In the genomic region with DNA sequence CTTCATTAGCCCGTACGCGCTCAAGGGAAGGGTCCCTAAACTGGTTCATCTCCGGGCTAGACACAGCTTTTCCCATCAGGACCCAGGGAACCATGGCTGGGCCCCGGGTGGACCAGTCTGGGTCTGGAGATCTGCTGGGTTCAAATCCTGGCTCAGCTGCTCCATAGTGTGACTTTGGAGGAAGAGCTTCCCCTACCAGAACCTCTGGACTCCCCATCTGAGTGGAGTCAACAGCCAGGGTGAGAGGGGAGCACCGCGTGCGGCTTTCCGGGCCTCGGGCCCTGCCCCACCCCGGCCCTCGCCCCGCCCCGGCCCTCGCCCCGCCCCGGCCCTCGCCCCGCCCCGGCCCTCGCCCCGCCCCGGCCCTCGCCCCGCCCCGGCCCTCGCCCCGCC, we compare ENCODE assay signal across 8 cellular contexts. TPM values are rescaled to one million over a fixed set of nuclear protein-coding genes. Genes with fewer than 3 reads are reported as not detected.
DNase-seq lines count a peak whose midpoint lies in the region; ATAC-seq and TF ChIP-seq lines count a peak whose summit lies in the region.

No MANE protein-coding gene starts in this region.

- H3K4me1 ChIP-seq in mammary epithelial cell (ENCODE audit: insufficient read depth, low read length) = peaks cover 5% of the 10 kb centered on the region

- H2AFZ ChIP-seq in mammary epithelial cell (ENCODE audit: low read depth, low read length) = peak overlapping the region; percentile 89

- H3K27ac Mint-ChIP-seq in CD4-positive, alpha-beta T cell = peak overlapping the region; percentile 74
- peak overlapping the region in 9 of 10 donors; percentile 53 to 89 (median 79) for H3K27ac Mint-ChIP-seq in naive thymus-derived CD8-positive, alpha-beta T cell

- no peaks in the 10 kb centered on the region for H3K27me3 Mint-ChIP-seq in CD4-positive, alpha-beta T cell
- no peaks in the 10 kb centered on the region for H3K27me3 Mint-ChIP-seq in naive thymus-derived CD8-positive, alpha-beta T cell

- in situ Hi-C loops in mammary epithelial cell (cut with MboI; ENCODE audit: low sequenced_read_pairs in 2 of 2) = no loop called here

- peak in 1 of 10 experiments; percentile 64 for DNase-seq in CD4-positive, alpha-beta T cell
- DNase-seq in HT-29 (ENCODE audit: low spot score) (peak; percentile 22), mammary epithelial cell (no peak), D341Med (ENCODE audit: low spot score) (no peak), GM19238 (ENCODE audit: insufficient read length, low spot score) (no peak), COLO829 (ENCODE audit: low spot score) (no peak)
- DNase-seq in naive thymus-derived CD8-positive, alpha-beta T cell = peak in 2 of 10 donors; percentile 33 to 54

- no peak overlapping the region for H3K4me2 ChIP-seq in mammary epithelial cell (ENCODE audit: insufficient read depth, low read depth, low read length)

- no peaks in the 10 kb centered on the region for H3K79me2 ChIP-seq in mammary epithelial cell (ENCODE audit: insufficient read depth, low read length)

- ATAC-seq in CD4-positive, alpha-beta T cell (ENCODE audit: poor library complexity) = no peak
- peak in 1 of 2 donors; percentile 37 for ATAC-seq in naive thymus-derived CD8-positive, alpha-beta T cell
- no peak for ATAC-seq in HG02885 (IDR thresholded peaks at IDR 0.05; ENCODE audit: poor library complexity, unreplicated experiment)

- H3K9me3 ChIP-seq in CD4-positive, alpha-beta T cell (ENCODE audit: control insufficient read depth, low read length) = no peaks in the 10 kb centered on the region
- H3K9me3 ChIP-seq in mammary epithelial cell (replicated peaks; ENCODE audit: insufficient read depth, low read length) = no peaks in the 10 kb centered on the region

- POLR2A ChIA-PET in CD4-positive, alpha-beta T cell (lab: Charles Lee) = interaction anchor here (0.9 to 1.2 kb wide), 3 partner anchors 9 to 107 kb away, joined by 3 read pairs; no protein-coding TSS in a partner anchor
- POLR2A ChIA-PET in naive thymus-derived CD8-positive, alpha-beta T cell (lab: Charles Lee) = interaction anchor here (0.6 to 3.4 kb wide), 14 partner anchors 19 to 1772 kb away, joined by 3 to 17 read pairs (median 4); a partner anchor contains a TSS

- peaks cover 24% of the 10 kb centered on the region for H3K4me1 Mint-ChIP-seq in CD4-positive, alpha-beta T cell (ENCODE audit: low read depth)
- peaks cover 14 to 33% (median 31%) of the 10 kb centered on the region in 4 donors for H3K4me1 Mint-ChIP-seq in naive thymus-derived CD8-positive, alpha-beta T cell

- no peak overlapping the region for H3K27ac ChIP-seq in CD4-positive, alpha-beta T cell (ENCODE audit: low read depth, low read length)
- no peak overlapping the region for H3K27ac ChIP-seq in mammary epithelial cell (ENCODE audit: insufficient read depth, low read depth, low read length)

- WGBS in mammary epithelial cell (ENCODE audit: low coverage, missing lambda C conversion rate) = 81% methylated on average over 5 of the region's 28 CpGs

- no peak overlapping the region for H3K4me3 ChIP-seq in mammary epithelial cell (replicated peaks in 1 of 3; ENCODE audit: insufficient read depth in 1 of 3, low read depth in 2 of 3, low read length in 3 of 3)

- H3K4me3 Mint-ChIP-seq in CD4-positive, alpha-beta T cell = peak overlapping the region; percentile 81
- H3K4me3 Mint-ChIP-seq in naive thymus-derived CD8-positive, alpha-beta T cell = peak overlapping the region; percentile 18 to 78 (median 47)

- no peaks in the 10 kb centered on the region for H3K36me3 Mint-ChIP-seq in CD4-positive, alpha-beta T cell (ENCODE audit: low read depth)
- H3K36me3 Mint-ChIP-seq in naive thymus-derived CD8-positive, alpha-beta T cell = no peaks in the 10 kb centered on the region

- TF ChIP-seq CTCF in CD4-positive, alpha-beta T cell (IDR thresholded peaks at IDR 0.05) = no peak
- TF ChIP-seq CTCF in mammary epithelial cell (conservative IDR thresholded peaks at IDR 0.05 in 1 of 2, IDR thresholded peaks at IDR 0.05 in 1 of 2; ENCODE audit: extremely low read depth in 1 of 2, insufficient read depth in 1 of 2, low read depth in 1 of 2, low read length in 2 of 2) = no peak

- CTCF ChIA-PET in CD4-positive, alpha-beta T cell (lab: Charles Lee) = interaction anchor here (1.5 kb wide), 1 partner anchor 100 kb away, joined by 7 read pairs; no protein-coding TSS in a partner anchor
- CTCF ChIA-PET in mammary epithelial cell (lab: Charles Lee; ENCODE audit: low non-redundant PET) = no interaction called here

- H3K9ac ChIP-seq in mammary epithelial cell (ENCODE audit: insufficient read depth, low read length) = no peak overlapping the region

- no peaks in the 10 kb centered on the region for H4K20me1 ChIP-seq in mammary epithelial cell (ENCODE audit: insufficient read depth, low read length)

- dilution Hi-C loops in mammary epithelial cell (cut with HindIII; ENCODE audit: low sequenced_read_pairs) = loop anchor here (10.0 kb wide), 1 partner anchor 1079 kb away; no protein-coding TSS in a partner anchor

- H3K27me3 ChIP-seq in CD4-positive, alpha-beta T cell (ENCODE audit: control insufficient read depth, insufficient read depth, low read length) = no peaks in the 10 kb centered on the region
- no peaks in the 10 kb centered on the region for H3K27me3 ChIP-seq in mammary epithelial cell (ENCODE audit: insufficient read depth, low read length)

- H3K9me3 Mint-ChIP-seq in CD4-positive, alpha-beta T cell = no peaks in the 10 kb centered on the region
- H3K9me3 Mint-ChIP-seq in naive thymus-derived CD8-positive, alpha-beta T cell = no peaks in the 10 kb centered on the region

- no peaks in the 10 kb centered on the region for H3K36me3 ChIP-seq in mammary epithelial cell (ENCODE audit: insufficient read depth, low read length)

- no TSS peak for BruUV-seq in mammary epithelial cell (replicated peaks; lab: Mats Ljungman, UMichigan)

- intact Hi-C loops in CD4-positive, alpha-beta T cell (cut with DNase I, micrococcal nuclease) = loop anchor here in 1 of 2 experiments (5.0 kb wide), 1 partner anchor 96 kb away; no protein-coding TSS in a partner anchor
- intact Hi-C loops in mammary epithelial cell (cut with micrococcal nuclease) = no loop called here

RNA-seq across cellular contexts. Expression of gene BEGAIN, which starts 41.2 kb away (rescaled TPM):
- total RNA-seq in CD4-positive, alpha-beta T cell = 1 to 10 TPM; 1.5 to 2.0 TPM
- total RNA-seq in HT-29 (2014; rRNA removed; shearing (Covaris generic)) = 0.53 and 1.5 TPM in 2 replicates
- 1 to 10 TPM; 3.7 to 6.8 TPM for total RNA-seq in mammary epithelial cell
- polyA plus RNA-seq in mammary epithelial cell = 1.7 TPM
- not detected for polyA minus RNA-seq in mammary epithelial cell
- total RNA-seq in naive thymus-derived CD8-positive, alpha-beta T cell = 1 to 10 TPM; 1.4 to 1.5 TPM
- under 1 TPM in 2 of 3 donors, not detected in 1; 0.25 to 0.27 TPM for polyA plus RNA-seq in naive thymus-derived CD8-positive, alpha-beta T cell
